9 cellular contexts compared by ENCODE assay signal in the genomic region with DNA sequence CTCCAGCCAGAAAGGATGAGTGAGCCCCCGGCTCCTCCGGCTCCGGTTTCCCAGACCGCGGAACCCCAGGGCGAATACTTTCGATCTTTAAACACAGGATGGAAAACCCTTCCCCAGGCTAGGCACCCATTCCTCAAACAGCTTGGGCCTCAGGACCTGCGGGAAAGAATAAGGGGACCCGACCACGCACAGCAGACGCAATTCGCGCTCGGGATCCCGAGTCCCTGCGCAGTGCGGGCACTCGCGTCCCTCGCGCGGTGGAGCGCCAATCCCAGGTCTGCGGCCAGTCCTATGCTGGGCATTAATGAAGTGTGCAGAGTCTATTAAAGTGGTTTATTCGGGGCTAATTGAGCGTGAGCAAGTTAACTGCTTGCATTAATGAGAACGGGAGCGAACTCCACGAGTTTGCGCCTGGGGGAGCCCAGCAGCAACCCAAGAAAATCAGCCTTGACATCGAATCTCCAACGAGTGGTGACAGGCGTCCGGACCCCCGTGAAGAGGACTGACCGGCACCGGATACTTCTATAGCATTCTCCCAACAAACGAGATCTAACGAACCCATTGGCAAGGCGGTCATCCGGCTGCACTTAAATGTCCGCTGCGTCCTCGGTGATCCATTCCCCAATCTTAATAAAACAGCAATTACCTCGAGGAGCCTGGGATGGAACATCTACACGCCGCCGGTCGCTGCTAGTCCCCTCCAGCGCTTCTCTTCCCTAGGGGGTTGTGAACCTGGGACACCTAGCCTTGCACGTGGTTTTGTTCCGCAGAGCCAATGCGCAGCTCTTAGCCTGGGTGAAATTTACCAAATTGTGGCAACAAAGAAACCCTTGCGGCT. TPM values are rescaled to one million over a fixed set of nuclear protein-coding genes. Genes with fewer than 3 reads are reported as not detected.
DNase-seq lines count a peak whose midpoint lies in the region; ATAC-seq lines count a peak whose summit lies in the region.
"Had no signal": no experiment of that assay in that cellular context is flagged by ENCODE, and none has a peak within 500 bp of the region (broad histone marks: within the 10 kb centered on the region; RNA-seq: fewer than 3 reads in every experiment).

No MANE protein-coding gene starts in this region.

- peak overlapping the region; percentile 20; the same call in 1 of the 2 replicates for H3K4me3 ChIP-seq in iPS-18c (ENCODE audit: insufficient read depth, low read depth, low read length)

- intact Hi-C loops in activated CD4-positive, alpha-beta T cell treated with anti-CD3 and anti-CD28 coated beads for 36 hours (cut with DNase I, micrococcal nuclease), result no loop called here

- H3K4me3 Mint-ChIP-seq in activated CD4-positive, alpha-beta T cell treated with anti-CD3 and anti-CD28 coated beads for 36 hours, result no peak overlapping the region
- peak overlapping the region; percentile 21 for H3K4me3 Mint-ChIP-seq in activated naive CD8-positive, alpha-beta T cell treated with anti-CD3 and anti-CD28 coated beads, Interleukin-2, amount 50 U/mL, for 24 hours
- H3K4me3 Mint-ChIP-seq in stimulated activated memory B cell treated with anti-CD40 and anti-IgM and Interleukin-4, amounts not matched to agents 10 μg/mL and 1 μg/mL and 100 μg/mL, for 72 hours, result peak overlapping the region; percentile 29

- no peaks in the 10 kb centered on the region for H3K9me3 Mint-ChIP-seq in activated CD4-positive, alpha-beta T cell treated with anti-CD3 and anti-CD28 coated beads for 36 hours (ENCODE audit: low read depth)
- H3K9me3 Mint-ChIP-seq in activated naive CD8-positive, alpha-beta T cell treated with anti-CD3 and anti-CD28 coated beads, Interleukin-2, amount 50 U/mL, for 24 hours, result no peaks in the 10 kb centered on the region
- peaks cover 4% of the 10 kb centered on the region for H3K9me3 Mint-ChIP-seq in stimulated activated memory B cell treated with anti-CD40 and anti-IgM and Interleukin-4, amounts not matched to agents 10 μg/mL and 1 μg/mL and 100 μg/mL, for 72 hours
- H3K9me3 Mint-ChIP-seq: activated T-helper 2 cell treated with anti-CD3 and anti-CD28 coated beads, Interferon-gamma antibody, Interleukin-2, Interleukin-4, amounts not matched to agents 10 μg/mL and 5 μg/mL and 100 μg/mL, durations not matched to agents 14 hours and 24 hours and 36 hours had no signal

- DNase-seq in activated CD4-positive, alpha-beta T cell treated with anti-CD3 and anti-CD28 coated beads for 36 hours, result peak; percentile 6
- no peak for DNase-seq in activated CD4-positive, alpha-beta T cell treated with anti-CD3 and anti-CD28 coated beads for 4 hours
- DNase-seq in activated naive CD8-positive, alpha-beta T cell treated with anti-CD3 and anti-CD28 coated beads, Interleukin-2, amount 50 U/mL, for 24 hours, result no peak
- DNase-seq in HuH-7 (ENCODE audit: low spot score), result no peak

- H3K9me3 ChIP-seq in iPS-18c (ENCODE audit: control insufficient read depth, insufficient read depth, low read length), result peaks cover 1% of the 10 kb centered on the region

- peaks cover 37% of the 10 kb centered on the region for H3K4me1 Mint-ChIP-seq in activated CD4-positive, alpha-beta T cell treated with anti-CD3 and anti-CD28 coated beads for 36 hours
- H3K4me1 Mint-ChIP-seq in activated naive CD8-positive, alpha-beta T cell treated with anti-CD3 and anti-CD28 coated beads, Interleukin-2, amount 50 U/mL, for 24 hours, result peaks cover 36% of the 10 kb centered on the region
- H3K4me1 Mint-ChIP-seq in stimulated activated memory B cell treated with anti-CD40 and anti-IgM and Interleukin-4, amounts not matched to agents 10 μg/mL and 1 μg/mL and 100 μg/mL, for 72 hours, result peaks cover 41% of the 10 kb centered on the region

- H3K27me3 Mint-ChIP-seq in activated CD4-positive, alpha-beta T cell treated with anti-CD3 and anti-CD28 coated beads for 36 hours, result peaks cover 85% of the 10 kb centered on the region
- H3K27me3 Mint-ChIP-seq in activated naive CD8-positive, alpha-beta T cell treated with anti-CD3 and anti-CD28 coated beads, Interleukin-2, amount 50 U/mL, for 24 hours, result peaks cover 91% of the 10 kb centered on the region
- H3K27me3 Mint-ChIP-seq in stimulated activated memory B cell treated with anti-CD40 and anti-IgM and Interleukin-4, amounts not matched to agents 10 μg/mL and 1 μg/mL and 100 μg/mL, for 72 hours, result peaks cover 100% of the 10 kb centered on the region

- H3K27ac Mint-ChIP-seq in activated CD4-positive, alpha-beta T cell treated with anti-CD3 and anti-CD28 coated beads for 36 hours, result no peak overlapping the region
- no peak overlapping the region for H3K27ac Mint-ChIP-seq in activated naive CD8-positive, alpha-beta T cell treated with anti-CD3 and anti-CD28 coated beads, Interleukin-2, amount 50 U/mL, for 24 hours
- H3K27ac Mint-ChIP-seq in stimulated activated memory B cell treated with anti-CD40 and anti-IgM and Interleukin-4, amounts not matched to agents 10 μg/mL and 1 μg/mL and 100 μg/mL, for 72 hours, result no peak overlapping the region
- H3K27ac Mint-ChIP-seq: activated T-helper 2 cell treated with anti-CD3 and anti-CD28 coated beads, Interferon-gamma antibody, Interleukin-2, Interleukin-4, amounts not matched to agents 10 μg/mL and 5 μg/mL and 100 μg/mL, durations not matched to agents 14 hours and 24 hours and 36 hours had no signal

- POLR2A ChIA-PET in activated CD4-positive, alpha-beta T cell treated with anti-CD3 and anti-CD28 coated beads for 36 hours (lab: Charles Lee), result no interaction called here

- CTCF ChIA-PET in activated CD4-positive, alpha-beta T cell treated with anti-CD3 and anti-CD28 coated beads for 36 hours (lab: Charles Lee), result no interaction called here

- no peaks in the 10 kb centered on the region for H3K36me3 Mint-ChIP-seq in activated CD4-positive, alpha-beta T cell treated with anti-CD3 and anti-CD28 coated beads for 36 hours (ENCODE audit: low read depth)
- no peaks in the 10 kb centered on the region for H3K36me3 Mint-ChIP-seq in activated naive CD8-positive, alpha-beta T cell treated with anti-CD3 and anti-CD28 coated beads, Interleukin-2, amount 50 U/mL, for 24 hours (ENCODE audit: low read depth)
- no peaks in the 10 kb centered on the region for H3K36me3 Mint-ChIP-seq in stimulated activated memory B cell treated with anti-CD40 and anti-IgM and Interleukin-4, amounts not matched to agents 10 μg/mL and 1 μg/mL and 100 μg/mL, for 72 hours

- ATAC-seq in activated CD4-positive, alpha-beta T cell treated with anti-CD3 and anti-CD28 coated beads for 36 hours, result no peak
- no peak for ATAC-seq in activated naive CD8-positive, alpha-beta T cell treated with anti-CD3 and anti-CD28 coated beads, Interleukin-2, amount 50 U/mL, for 24 hours
- no peak for ATAC-seq in stimulated activated memory B cell treated with anti-CD40 and anti-IgM and Interleukin-4, amounts not matched to agents 10 μg/mL and 1 μg/mL and 100 μg/mL, for 72 hours
- no peak for ATAC-seq in HG03139 (IDR thresholded peaks at IDR 0.05; ENCODE audit: unreplicated experiment)
- no peak for ATAC-seq in HG03521 (IDR thresholded peaks at IDR 0.05; ENCODE audit: unreplicated experiment)

RNA-seq across cellular contexts. Expression of a gene that starts 1.7 kb away (rescaled TPM):
- total RNA-seq in activated CD4-positive, alpha-beta T cell treated with anti-CD3 and anti-CD28 coated beads for 36 hours, result not detected
- total RNA-seq: activated T-helper 2 cell treated with anti-CD3 and anti-CD28 coated beads, Interferon-gamma antibody, Interleukin-2, Interleukin-4, amounts not matched to agents 10 μg/mL and 5 μg/mL and 100 μg/mL, durations not matched to agents 14 hours and 24 hours and 36 hours had no signal
